ENCODE assay signal across 1 cellular context in the genomic region with DNA sequence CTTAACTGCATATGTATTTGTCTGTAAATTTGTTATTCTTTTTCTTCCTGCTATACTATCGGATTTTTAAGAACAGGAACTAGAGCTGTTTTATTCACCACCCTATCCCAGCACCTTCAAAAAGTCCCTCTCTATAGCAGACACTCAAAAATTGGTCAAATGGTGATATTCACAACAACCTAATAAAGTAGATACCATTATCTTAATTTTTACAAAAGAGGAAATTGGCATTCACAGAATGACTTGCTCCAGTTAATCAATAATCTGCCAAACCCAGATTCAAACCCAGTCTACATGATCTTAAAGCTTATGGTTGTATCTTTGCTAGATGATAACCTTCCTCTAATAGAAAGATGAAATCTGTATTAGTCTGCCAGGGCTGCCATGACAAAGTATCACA.
TF ChIP-seq lines count a peak whose summit lies in the region.

No MANE protein-coding gene starts in this region.

TF ChIP-seq in GM12878, 131 proteins besides CTCF, POLR2A, EP300 and RAD21 (continued from another document):
- TF ChIP-seq YBX1 (IDR thresholded peaks at IDR 0.05) (no peak), HDAC2 (IDR thresholded peaks at IDR 0.05) (no peak)
- TF ChIP-seq, protein P1, sequence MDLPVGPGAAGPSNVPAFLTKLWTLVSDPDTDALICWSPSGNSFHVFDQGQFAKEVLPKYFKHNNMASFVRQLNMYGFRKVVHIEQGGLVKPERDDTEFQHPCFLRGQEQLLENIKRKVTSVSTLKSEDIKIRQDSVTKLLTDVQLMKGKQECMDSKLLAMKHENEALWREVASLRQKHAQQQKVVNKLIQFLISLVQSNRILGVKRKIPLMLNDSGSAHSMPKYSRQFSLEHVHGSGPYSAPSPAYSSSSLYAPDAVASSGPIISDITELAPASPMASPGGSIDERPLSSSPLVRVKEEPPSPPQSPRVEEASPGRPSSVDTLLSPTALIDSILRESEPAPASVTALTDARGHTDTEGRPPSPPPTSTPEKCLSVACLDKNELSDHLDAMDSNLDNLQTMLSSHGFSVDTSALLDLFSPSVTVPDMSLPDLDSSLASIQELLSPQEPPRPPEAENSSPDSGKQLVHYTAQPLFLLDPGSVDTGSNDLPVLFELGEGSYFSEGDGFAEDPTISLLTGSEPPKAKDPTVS (IDR thresholded peaks at IDR 0.05; ENCODE audit: low read depth, low read length): no peak
TF ChIP-seq in GM12878: peak in this region for 6.
